In genomic region chr5:43369651-43370050, GRCh38 we compare ENCODE assay signal across 28 cellular contexts. TPM values are rescaled to one million over a fixed set of nuclear protein-coding genes. Genes with fewer than 3 reads are reported as not detected.
"Had no signal": no experiment of that assay in that cellular context is flagged by ENCODE, and none has a peak within 500 bp of the region (broad histone marks: within the 10 kb centered on the region; RNA-seq: fewer than 3 reads in every experiment).

No MANE protein-coding gene starts in this region.

- H3K27ac ChIP-seq: adrenal gland, SJSA1 had no signal

- H3K9ac ChIP-seq: SK-N-SH had no signal

- DNase-seq: activated CD4-positive, alpha-beta T cell treated with anti-CD3 and anti-CD28 coated beads, Interleukin-2, amount 10 ng/mL, durations not matched to agents 24 days and 14 days; activated CD4-positive, alpha-beta T cell treated with anti-CD3 and anti-CD28 coated beads, Interleukin-2, amount 50 U/mL, for 48 hours; activated CD8-positive, alpha-beta T cell treated with anti-CD3 and anti-CD28 coated beads, Interleukin-2, amount 10 ng/mL, durations not matched to agents 7 days and 5 days; activated gamma-delta T cell treated with Interleukin-2 at 50 U/mL for 16 hours; activated naive CD4-positive, alpha-beta T cell treated with anti-CD3 and anti-CD28 coated beads for 36 hours; activated T-cell treated with anti-CD3 and anti-CD28 coated beads, Interleukin-2, amount 50 U/mL, for 24 hours; adrenal gland; caudate nucleus; cerebellar nuclear complex; NCI-H1048; NCI-H1105 treated with DMSO at 0.1 percent for 48 hours; NCI-H1436; NCI-H1694; NCI-H1930; NCI-H2081 treated with DMSO at 0.1 percent for 48 hours; NCI-H226; NCI-H524 treated with DMSO at 0.1 percent for 48 hours; RPMI8226; SHP77 treated with DMSO at 0.1 percent for 48 hours; SK-N-SH had no signal

- H3K4me3 ChIP-seq: adrenal gland, SJSA1 had no signal

- H3K9me3 ChIP-seq: adrenal gland, SJSA1, SK-N-SH had no signal

- H3K27ac Mint-ChIP-seq: activated CD4-positive, alpha-beta T cell treated with anti-CD3 and anti-CD28 coated beads, Interleukin-2, amount 10 ng/mL, durations not matched to agents 24 days and 14 days; activated CD8-positive, alpha-beta T cell treated with anti-CD3 and anti-CD28 coated beads, Interleukin-2, amount 10 ng/mL, durations not matched to agents 7 days and 5 days; activated naive CD4-positive, alpha-beta T cell treated with anti-CD3 and anti-CD28 coated beads for 36 hours; activated naive CD4-positive, alpha-beta T cell treated with anti-CD3 and anti-CD28 coated beads, Interleukin-2, amount 50 U/mL, for 72 hours; activated T-cell treated with anti-CD3 and anti-CD28 coated beads, Interleukin-2, amount 50 U/mL, for 24 hours; activated T-helper 1 cell treated with anti-CD3 and anti-CD28 coated beads, Interleukin-12 subunit alpha, Interleukin-12 subunit beta, Interleukin-2, Interleukin-4 antibody, amounts not matched to agents 30 ng/mL and 10 ng/mL and 1 ng/mL, durations not matched to agents 14 hours and 24 hours and 36 hours; brain; T-helper 1 cell treated with Interleukin-12 subunit alpha and Interleukin-12 subunit beta and Interleukin-4 antibody, amounts not matched to agents 30 μg/mL and 1 μg/mL, for 36 hours; T-helper 2 cell treated with Interferon-gamma antibody and Interleukin-4, amounts not matched to agents 5 μg/mL and 100 μg/mL, for 36 hours had no signal

- H3K4me1 Mint-ChIP-seq: activated CD4-positive, alpha-beta T cell treated with anti-CD3 and anti-CD28 coated beads, Interleukin-2, amount 10 ng/mL, durations not matched to agents 24 days and 14 days; brain had no signal

- H3K9me2 ChIP-seq: SK-N-SH had no signal

- H3K4me2 ChIP-seq: SK-N-SH had no signal

- H3K9me3 Mint-ChIP-seq: brain had no signal

- ATAC-seq: activated CD8-positive, alpha-beta T cell treated with anti-CD3 and anti-CD28 coated beads, Interleukin-2, amount 10 ng/mL, durations not matched to agents 7 days and 5 days; activated naive CD4-positive, alpha-beta T cell treated with anti-CD3 and anti-CD28 coated beads, Interleukin-2, amount 50 U/mL, for 72 hours; Panc1 had no signal

- H3K4me1 ChIP-seq: adrenal gland, SJSA1 had no signal

- H3K4me3 Mint-ChIP-seq: activated CD4-positive, alpha-beta T cell treated with anti-CD3 and anti-CD28 coated beads, Interleukin-2, amount 10 ng/mL, durations not matched to agents 24 days and 14 days; activated CD8-positive, alpha-beta T cell treated with anti-CD3 and anti-CD28 coated beads, Interleukin-2, amount 10 ng/mL, durations not matched to agents 7 days and 5 days; activated naive CD4-positive, alpha-beta T cell treated with anti-CD3 and anti-CD28 coated beads for 36 hours; activated T-cell treated with anti-CD3 and anti-CD28 coated beads, Interleukin-2, amount 50 U/mL, for 24 hours; activated T-helper 1 cell treated with anti-CD3 and anti-CD28 coated beads, Interleukin-12 subunit alpha, Interleukin-12 subunit beta, Interleukin-2, Interleukin-4 antibody, amounts not matched to agents 30 ng/mL and 10 ng/mL and 1 ng/mL, durations not matched to agents 14 hours and 24 hours and 36 hours; brain; T-helper 1 cell treated with Interleukin-12 subunit alpha and Interleukin-12 subunit beta and Interleukin-4 antibody, amounts not matched to agents 30 μg/mL and 1 μg/mL, for 36 hours; T-helper 2 cell treated with Interferon-gamma antibody and Interleukin-4, amounts not matched to agents 5 μg/mL and 100 μg/mL, for 36 hours had no signal

- H3K27me3 ChIP-seq: adrenal gland, SJSA1 had no signal

- H3K36me3 ChIP-seq: adrenal gland, SJSA1 had no signal

- H3K27me3 Mint-ChIP-seq: activated CD4-positive, alpha-beta T cell treated with anti-CD3 and anti-CD28 coated beads, Interleukin-2, amount 10 ng/mL, durations not matched to agents 24 days and 14 days; activated T-cell treated with anti-CD3 and anti-CD28 coated beads, Interleukin-2, amount 50 U/mL, for 24 hours had no signal

- H3K36me3 Mint-ChIP-seq: brain had no signal

RNA-seq across cellular contexts. Expression of gene CCL28, which starts 42.5 kb away (rescaled TPM):
- total RNA-seq: M059J had no signal
- polyA plus RNA-seq: SK-N-SH had no signal
